11 cellular contexts compared by ENCODE assay signal in genomic region chr19:42421591-42422031, GRCh38. TPM values are rescaled to one million over a fixed set of nuclear protein-coding genes. Genes with fewer than 3 reads are reported as not detected.
A peak's percentile ranks its signal among the peaks of the same experiment; 100 is the strongest.
DNase-seq lines count a peak whose midpoint lies in the region; ATAC-seq, FAIRE-seq and TF ChIP-seq lines count a peak whose summit lies in the region.
"Had no signal": no experiment of that assay in that cellular context is flagged by ENCODE, and none has a peak within 500 bp of the region (broad histone marks: within the 10 kb centered on the region; RNA-seq: fewer than 3 reads in every experiment).

No MANE protein-coding gene starts in this region.

- peak overlapping the region; percentile 27; the same call in 1 of the 2 replicates for H3K27ac ChIP-seq in BLaER1
- peak overlapping the region; percentile 63 for H3K27ac ChIP-seq in mammary epithelial cell (ENCODE audit: insufficient read depth, low read depth, low read length)
- no peak overlapping the region for H3K27ac ChIP-seq in H9 (ENCODE audit: insufficient read length, low read depth, low read length)
- H3K27ac ChIP-seq in hepatocyte = no peak overlapping the region

- H3K4me1 Mint-ChIP-seq in memory B cell (peaks cover 36% of the 10 kb centered on the region), H9 (peaks cover 20 to 35% of the 10 kb centered on the region in 2 experiments)

- H3K9ac ChIP-seq in BLaER1 (peak overlapping the region; percentile 83), mammary epithelial cell (ENCODE audit: insufficient read depth, low read length) (peak overlapping the region; percentile 29), H9 (ENCODE audit: extremely low read depth, insufficient read length, low read length) (no peak overlapping the region)

- H3K79me1 ChIP-seq in H9 (ENCODE audit: insufficient read depth, low read depth, low read length, poor library complexity, severe bottlenecking) = no peaks in the 10 kb centered on the region

- H2BK120ac ChIP-seq in H9 (ENCODE audit: low read depth, low read length, poor library complexity, severe bottlenecking) = no peak overlapping the region

- H3K4me3 Mint-ChIP-seq in memory B cell (peak overlapping the region; percentile 96), H9 (peak overlapping the region in 1 of 2 experiments; percentile 90; a peak in 2 of 5 replicates)

- no peak overlapping the region for H4K5ac ChIP-seq in H9 (ENCODE audit: insufficient read length, low read depth, low read length)

- no peak for FAIRE-seq in D721Med (lab: Jason Lieb, UNC)

- no peak overlapping the region for H2BK20ac ChIP-seq in H9 (ENCODE audit: low read depth, low read length, poor library complexity, severe bottlenecking)

- H4K91ac ChIP-seq in H9 (ENCODE audit: insufficient read length, low read depth, low read length) = no peak overlapping the region

- no peaks in the 10 kb centered on the region for H3K27me3 Mint-ChIP-seq in memory B cell
- peaks cover 93% of the 10 kb centered on the region for H3K27me3 Mint-ChIP-seq in H9 (ENCODE audit: low read depth)

- H3K79me2 ChIP-seq in mammary epithelial cell (ENCODE audit: insufficient read depth, low read length) = no peaks in the 10 kb centered on the region
- H3K79me2 ChIP-seq in H9 (ENCODE audit: insufficient read depth, low read length) = no peaks in the 10 kb centered on the region
- peaks cover 2% of the 10 kb centered on the region for H3K79me2 ChIP-seq in hepatocyte

- H3K36me3 ChIP-seq in BLaER1 (peaks cover 18% of the 10 kb centered on the region), mammary epithelial cell (ENCODE audit: insufficient read depth, low read length) (no peaks in the 10 kb centered on the region), hepatocyte (replicated peaks; ENCODE audit: insufficient read depth, low read depth) (no peaks in the 10 kb centered on the region)

- peaks cover 7% of the 10 kb centered on the region for H3K23me2 ChIP-seq in H9 (ENCODE audit: insufficient read length, low read depth, low read length, poor library complexity, severe bottlenecking)

- H2AFZ ChIP-seq in mammary epithelial cell (ENCODE audit: low read depth, low read length) = no peak overlapping the region
- H2AFZ ChIP-seq in H9 (ENCODE audit: low read length) = no peak overlapping the region
- H2AFZ ChIP-seq in hepatocyte = no peak overlapping the region

- ATAC-seq in memory B cell (ENCODE audit: low read depth) = no peak

- H2BK15ac ChIP-seq in H9 (ENCODE audit: low read depth, low read length) = no peak overlapping the region

- no peaks in the 10 kb centered on the region for H3K9me2 ChIP-seq in hepatocyte (replicated peaks; ENCODE audit: insufficient read depth)

- DNase-seq in M059J (ENCODE audit: low read depth) = peak; percentile 69
- peak; percentile 76 for DNase-seq in mammary epithelial cell
- DNase-seq in memory B cell (ENCODE audit: low spot score in 2 of 2) = no peak
- DNase-seq in H9 = no peak
- no peak for DNase-seq in NCI-H774 (lab: John Stamatoyannopoulos, UW)
- DNase-seq in hepatocyte (ENCODE audit: low spot score) = no peak
- DNase-seq in D721Med (ENCODE audit: insufficient read length, low spot score) = no peak
- DNase-seq: cerebellar nuclear complex, GF-D8, left cardiac atrium had no signal

- no peak overlapping the region for H2BK12ac ChIP-seq in H9 (ENCODE audit: insufficient read length, low read depth, low read length)

- no peak overlapping the region for H3K4ac ChIP-seq in H9 (ENCODE audit: low read depth, low read length)

- no TSS peak for BruUV-seq in mammary epithelial cell (replicated peaks; lab: Mats Ljungman, UMichigan)

- intact Hi-C loops in mammary epithelial cell (cut with micrococcal nuclease) = loop anchor here (5.0 kb wide), 1 partner anchor 179 kb away; the partner anchor contains the start of gene GSK3A

- in situ Hi-C loops in mammary epithelial cell (cut with MboI; ENCODE audit: low sequenced_read_pairs in 2 of 2) = loop anchor here in 1 of 2 donors (25.0 kb wide), 1 partner anchor 309 kb away; no protein-coding TSS in a partner anchor

- H3K4me1 ChIP-seq in BLaER1 = peaks cover 51% of the 10 kb centered on the region
- H3K4me1 ChIP-seq in mammary epithelial cell (ENCODE audit: insufficient read depth, low read length) = peaks cover 45% of the 10 kb centered on the region
- H3K4me1 ChIP-seq in H9 (ENCODE audit: insufficient read depth, low read length) = no peaks in the 10 kb centered on the region
- H3K4me1 ChIP-seq in hepatocyte (ENCODE audit: insufficient read depth) = peaks cover 14% of the 10 kb centered on the region

- H4K20me1 ChIP-seq in BLaER1 (peaks cover 50% of the 10 kb centered on the region), mammary epithelial cell (ENCODE audit: insufficient read depth, low read length) (no peaks in the 10 kb centered on the region), H9 (ENCODE audit: control insufficient read depth, insufficient read depth, insufficient read length) (no peaks in the 10 kb centered on the region), hepatocyte (ENCODE audit: insufficient read depth, poor library complexity, severe bottlenecking) (no peaks in the 10 kb centered on the region)

- CTCF ChIA-PET in mammary epithelial cell (lab: Charles Lee; ENCODE audit: low non-redundant PET) = no interaction called here

- no peak overlapping the region for H3K23ac ChIP-seq in H9 (ENCODE audit: insufficient read length, low read depth, low read length)

- no peak overlapping the region for H3T11ph ChIP-seq in H9 (ENCODE audit: low read length)

- no peaks in the 10 kb centered on the region for H3K9me3 ChIP-seq in BLaER1
- no peaks in the 10 kb centered on the region for H3K9me3 ChIP-seq in mammary epithelial cell (replicated peaks; ENCODE audit: insufficient read depth, low read length)
- H3K9me3 ChIP-seq in H9 (ENCODE audit: control insufficient read depth, low read depth, low read length) = no peaks in the 10 kb centered on the region
- no peaks in the 10 kb centered on the region for H3K9me3 ChIP-seq in hepatocyte (ENCODE audit: low read depth)

- peaks cover 3% of the 10 kb centered on the region for H3K36me3 Mint-ChIP-seq in memory B cell
- peaks cover 0 to 13% (median 3%) of the 10 kb centered on the region in 3 experiments; a peak in 5 of 7 replicates for H3K36me3 Mint-ChIP-seq in H9 (ENCODE audit: insufficient read depth in 1 of 3, low read depth in 3 of 3)

- no peak overlapping the region for H3K18ac ChIP-seq in H9 (ENCODE audit: insufficient read length, low read depth, low read length)

- no peak for TF ChIP-seq CTCF in mammary epithelial cell (conservative IDR thresholded peaks at IDR 0.05 in 1 of 2, IDR thresholded peaks at IDR 0.05 in 1 of 2; ENCODE audit: extremely low read depth in 1 of 2, insufficient read depth in 1 of 2, low read depth in 1 of 2, low read length in 2 of 2)
- no peak for TF ChIP-seq CTCF in H9 (conservative IDR thresholded peaks at IDR 0.05)
- no peak for TF ChIP-seq CTCF in hepatocyte (IDR thresholded peaks at IDR 0.05; ENCODE audit: poor library complexity)
- no peak for TF ChIP-seq CTCF in D721Med (IDR thresholded peaks at IDR 0.05; ENCODE audit: insufficient read depth, missing control alignments)

- H3K27ac Mint-ChIP-seq in memory B cell (peak overlapping the region; percentile 88), H9 (no peak overlapping the region)

- no peaks in the 10 kb centered on the region for H3K9me3 Mint-ChIP-seq in memory B cell
- peaks cover 0 to 3% of the 10 kb centered on the region in 2 experiments; a peak in 3 of 5 replicates for H3K9me3 Mint-ChIP-seq in H9

- H4K8ac ChIP-seq in H9 (replicated peaks; ENCODE audit: insufficient read length, low read depth, low read length) = no peak overlapping the region

- H3K4me3 ChIP-seq in BLaER1 = peak overlapping the region; percentile 85; the same call in 1 of the 2 replicates
- no peak overlapping the region for H3K4me3 ChIP-seq in mammary epithelial cell (replicated peaks in 1 of 3; ENCODE audit: insufficient read depth in 1 of 3, low read depth in 2 of 3, low read length in 3 of 3)
- H3K4me3 ChIP-seq in hepatocyte = no peak overlapping the region

- dilution Hi-C loops in mammary epithelial cell (cut with HindIII; ENCODE audit: low sequenced_read_pairs) = no loop called here

- H2BK5ac ChIP-seq in H9 (ENCODE audit: insufficient read length, low read length) = no peak overlapping the region

- H3K56ac ChIP-seq in H9 (ENCODE audit: insufficient read length, low read depth, low read length) = no peak overlapping the region

- no peak overlapping the region for H2AK5ac ChIP-seq in H9 (ENCODE audit: insufficient read length, low read length)

- H3K4me2 ChIP-seq in BLaER1 (peak overlapping the region; percentile 88), mammary epithelial cell (ENCODE audit: insufficient read depth, low read depth, low read length) (peak overlapping the region; percentile 97), H9 (ENCODE audit: insufficient read depth, insufficient read length, low read length) (no peak overlapping the region), hepatocyte (no peak overlapping the region)

- H3K27me3 ChIP-seq in BLaER1 (no peaks in the 10 kb centered on the region), mammary epithelial cell (ENCODE audit: insufficient read depth, low read length) (no peaks in the 10 kb centered on the region), H9 (ENCODE audit: insufficient read depth, low read length) (peaks cover 17% of the 10 kb centered on the region; the same call in 1 of the 2 replicates), hepatocyte (no peaks in the 10 kb centered on the region)

- no peak overlapping the region for H3K14ac ChIP-seq in H9 (ENCODE audit: insufficient read depth, low read length)

- 47% methylated on average over 9 of the region's 9 CpGs for WGBS in mammary epithelial cell (ENCODE audit: low coverage, missing lambda C conversion rate)
- WGBS in H9 (ENCODE audit: extremely low coverage, insufficient read length, low lambda C conversion rate) = no CpG with 5 or more reads among the region's 9 CpGs
- 90% methylated on average over 9 of the region's 9 CpGs for WGBS in hepatocyte (ENCODE audit: low lambda C conversion rate, missing lambda C conversion rate)

RNA-seq across cellular contexts. Expression of gene LIPE, which starts 5.6 kb away (rescaled TPM):
- 0.17 and 3.3 TPM in 2 replicates for total RNA-seq in M059J (2014; rRNA removed; shearing (Covaris generic))
- total RNA-seq in mammary epithelial cell (1 to 10 TPM; 1.7 to 7.1 TPM), H9 (2021) (5.7 and 6.3 TPM in 2 replicates), hepatocyte (6.4 and 11.2 TPM in 2 replicates)
- polyA plus RNA-seq in mammary epithelial cell (5.6 TPM), hepatocyte (5.4 and 7.1 TPM in 2 replicates)
- 1.7 TPM for polyA minus RNA-seq in mammary epithelial cell

RNA-seq across cellular contexts. Expression of gene CXCL17, which starts 21.1 kb away (rescaled TPM):
- total RNA-seq in M059J (2014; rRNA removed; shearing (Covaris generic)) = not detected in 2 replicates
- total RNA-seq in mammary epithelial cell (under 1 TPM in 1 of 2 donors, not detected in 1; 0.17 TPM), H9 (2021) (not detected in 2 replicates), hepatocyte (4.4 and 6.7 TPM in 2 replicates)
- polyA plus RNA-seq in mammary epithelial cell (not detected), hepatocyte (15.3 and 16.7 TPM in 2 replicates)
- not detected for polyA minus RNA-seq in mammary epithelial cell
- total RNA-seq: left cardiac atrium had no signal

RNA-seq across cellular contexts. Expression of gene CNFN, which starts 31.5 kb away (rescaled TPM):
- total RNA-seq in M059J (2014; rRNA removed; shearing (Covaris generic)) = 3.8 TPM in 1 of 2 replicates, not detected in the other
- total RNA-seq in mammary epithelial cell = 1 to 10 TPM in 1 of 2 donors, under 1 TPM in 1; 0.83 to 2.6 TPM
- 4.2 TPM for polyA plus RNA-seq in mammary epithelial cell
- polyA minus RNA-seq in mammary epithelial cell = not detected
- 7.1 and 8.8 TPM in 2 replicates for total RNA-seq in H9 (2021)
- total RNA-seq in hepatocyte = 0.93 TPM in 1 of 2 replicates, not detected in the other
- polyA plus RNA-seq in hepatocyte = 8.3 and 8.8 TPM in 2 replicates

Comparison
In these comparisons a context has a peak if more than half of its experiments do, and no peak if none do; other contexts are left out.
1. H3K27ac ChIP-seq: peak in BLaER1 (single experiment) and mammary epithelial cell (single experiment); none in H9 (single experiment) and hepatocyte (single experiment).
2. H3K4me2 ChIP-seq: peak in BLaER1 (single experiment) and mammary epithelial cell (single experiment); none in H9 (single experiment) and hepatocyte (single experiment).
3. DNase-seq: peak in M059J (single experiment) and mammary epithelial cell (single experiment); none in memory B cell (0 of 2), H9 (single experiment), NCI-H774 (single experiment), hepatocyte (single experiment) and D721Med (single experiment).